12 cellular contexts compared by ENCODE assay signal in the genomic region with DNA sequence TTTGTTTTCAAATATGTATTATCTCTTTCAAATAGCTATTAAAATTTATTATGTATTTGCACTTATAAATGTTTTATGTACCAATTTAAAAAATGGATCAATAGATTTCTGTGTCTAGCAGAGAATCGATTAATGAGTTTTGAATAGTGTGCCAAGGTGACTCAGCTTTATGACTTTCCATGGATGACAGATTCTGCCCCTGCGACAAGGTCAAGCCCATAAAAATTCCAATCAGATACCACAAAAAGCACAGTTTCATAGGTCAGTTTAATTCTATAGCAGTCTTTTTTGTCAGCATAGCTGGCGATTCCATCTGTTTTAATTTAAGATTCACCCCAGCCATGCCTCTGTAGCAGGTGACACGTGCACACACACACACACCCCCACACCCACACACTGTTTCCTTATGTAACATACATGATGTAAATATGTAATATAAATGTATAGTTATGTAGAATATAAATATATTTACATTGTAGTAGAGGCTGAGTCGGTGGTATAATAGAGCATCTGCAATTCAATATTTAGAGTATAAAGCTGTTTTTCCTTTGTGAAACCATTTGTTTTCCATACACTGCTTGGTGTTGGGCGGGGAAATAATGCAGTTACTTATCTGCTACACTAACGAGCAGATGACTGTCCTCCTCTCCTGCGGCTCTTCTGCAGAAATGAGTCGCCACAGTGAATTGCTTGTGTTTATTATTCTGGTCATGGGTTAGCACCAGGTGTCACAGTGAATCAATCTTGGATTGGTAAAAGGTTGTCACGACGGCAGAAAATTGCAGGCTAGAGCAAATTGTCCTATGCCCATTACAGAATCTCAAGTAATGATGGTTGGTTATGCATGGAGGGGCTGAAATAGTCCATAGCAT. TPM values are rescaled to one million over a fixed set of nuclear protein-coding genes. Genes with fewer than 3 reads are reported as not detected.
DNase-seq lines count a peak whose midpoint lies in the region; ATAC-seq and TF ChIP-seq lines count a peak whose summit lies in the region.
"Had no signal": no experiment of that assay in that cellular context is flagged by ENCODE, and none has a peak within 500 bp of the region (broad histone marks: within the 10 kb centered on the region; RNA-seq: fewer than 3 reads in every experiment).

No MANE protein-coding gene starts in this region.

- TF ChIP-seq CTCF in PC-9 (conservative IDR thresholded peaks at IDR 0.05) (no peak), fibroblast of mammary gland (conservative IDR thresholded peaks at IDR 0.05; ENCODE audit: control insufficient read depth, insufficient read depth, low read depth, low read length) (no peak)

- no peak overlapping the region for H2BK120ac ChIP-seq in mesendoderm (ENCODE audit: low read depth, low read length)

- H4K5ac ChIP-seq in mesendoderm (ENCODE audit: low read length) = no peak overlapping the region

- peaks cover 20 to 49% of the 10 kb centered on the region in 2 donors for H3K27me3 Mint-ChIP-seq in T-cell
- peaks cover 31% of the 10 kb centered on the region for H3K27me3 Mint-ChIP-seq in activated T-cell treated with anti-CD3 and anti-CD28 coated beads, Interleukin-2, amount 50 U/mL, for 4 hours (ENCODE audit: low read depth)

- peaks cover 75% of the 10 kb centered on the region for H3K79me2 ChIP-seq in PC-9 (ENCODE audit: low read depth)
- H3K79me2 ChIP-seq in mesendoderm (ENCODE audit: control insufficient read depth, insufficient read depth, low read length) = peaks cover 6% of the 10 kb centered on the region

- no TSS peak for BruUV-seq in PC-9 (replicated peaks; lab: Mats Ljungman, UMichigan)

- no peak overlapping the region for H3K4me3 Mint-ChIP-seq in T-cell
- no peak overlapping the region for H3K4me3 Mint-ChIP-seq in activated T-cell treated with anti-CD3 and anti-CD28 coated beads, Interleukin-2, amount 50 U/mL, for 4 hours

- H2BK5ac ChIP-seq in mesendoderm (ENCODE audit: low read length) = no peak overlapping the region

- no peaks in the 10 kb centered on the region for H4K20me1 ChIP-seq in PC-9 (ENCODE audit: insufficient read depth)

- H3K9me2 ChIP-seq in PC-9 (ENCODE audit: insufficient read depth) = no peaks in the 10 kb centered on the region

- 100% methylated on average over 1 of the region's 11 CpGs for WGBS in mesendoderm (ENCODE audit: extremely low coverage, insufficient coverage, low lambda C conversion rate)

- H3K27me3 ChIP-seq in PC-9 (ENCODE audit: insufficient read depth, low read depth) (no peaks in the 10 kb centered on the region), mesendoderm (ENCODE audit: insufficient read depth, low read length, poor library complexity) (no peaks in the 10 kb centered on the region)
- H3K27me3 ChIP-seq: upper lobe of left lung had no signal

- peak; percentile 65 for DNase-seq in A172 (ENCODE audit: low spot score)
- peak; percentile 66 for DNase-seq in HT-29 (ENCODE audit: low spot score)
- peak in 1 of 2 experiments; percentile 82 for DNase-seq in PC-9
- peak; percentile 57 for DNase-seq in fibroblast of mammary gland (ENCODE audit: low read depth)
- DNase-seq in T-cell = no peak
- DNase-seq in mesendoderm = no peak
- DNase-seq in NCI-H2029 treated with DMSO at 0.1 percent for 48 hours (lab: John Stamatoyannopoulos, UW) = no peak
- no peak for DNase-seq in activated T-cell treated with anti-CD3 and anti-CD28 coated beads, Interleukin-2, amount 50 U/mL, for 4 hours
- DNase-seq: AML-193; H7; stimulated activated CD4-positive, alpha-beta T cell treated with anti-CD3 and anti-CD28 coated beads, Interleukin-2, amount 100 ng/mL, for 48 hours had no signal

- H3K9me3 ChIP-seq in PC-9 (ENCODE audit: insufficient read depth, low read depth) = no peaks in the 10 kb centered on the region
- H3K9me3 ChIP-seq: upper lobe of left lung had no signal

- no peak overlapping the region for H3K18ac ChIP-seq in mesendoderm (ENCODE audit: low read length)

- CTCF ChIA-PET in PC-9 (lab: Charles Lee) (no interaction called here), T-cell (lab: Charles Lee) (no interaction called here)

- no peak overlapping the region for H2BK15ac ChIP-seq in mesendoderm (replicated peaks; ENCODE audit: low read depth)

- no peak overlapping the region for H2AFZ ChIP-seq in PC-9

- H3K4me1 ChIP-seq in PC-9 (replicated peaks; ENCODE audit: insufficient read depth) = peaks cover 91% of the 10 kb centered on the region
- peaks cover 8% of the 10 kb centered on the region for H3K4me1 ChIP-seq in mesendoderm (ENCODE audit: control insufficient read depth, low read depth, low read length)

- peak overlapping the region; percentile 72 for H3K27ac ChIP-seq in PC-9
- no peak overlapping the region for H3K27ac ChIP-seq in mesendoderm (ENCODE audit: low read depth, low read length)
- H3K27ac ChIP-seq: upper lobe of left lung had no signal

- POLR2A ChIA-PET in PC-9 (lab: Charles Lee; ENCODE audit: unreplicated experiment) (interaction anchor here (0.7 kb wide), 1 partner anchor 177 kb away, joined by 4 read pairs; a partner anchor contains a TSS), T-cell (lab: Charles Lee) (no interaction called here)

- H2AK5ac ChIP-seq in mesendoderm (ENCODE audit: low read length) = no peak overlapping the region

- H3K9me3 Mint-ChIP-seq in T-cell = no peaks in the 10 kb centered on the region
- H3K9me3 Mint-ChIP-seq in activated T-cell treated with anti-CD3 and anti-CD28 coated beads, Interleukin-2, amount 50 U/mL, for 4 hours = no peaks in the 10 kb centered on the region

- intact Hi-C loops in PC-9 (cut with micrococcal nuclease; ENCODE audit: unreplicated experiment) = no loop called here

- H3K4me3 ChIP-seq in PC-9 (no peak overlapping the region; the same call in 1 of the 2 replicates), fibroblast of mammary gland (ENCODE audit: control insufficient read depth, low read depth, low read length) (no peak overlapping the region), mesendoderm (ENCODE audit: low read length) (no peak overlapping the region)
- H3K4me3 ChIP-seq: upper lobe of left lung had no signal

- H3K36me3 ChIP-seq in PC-9 (ENCODE audit: low read depth) (no peaks in the 10 kb centered on the region), mesendoderm (ENCODE audit: control insufficient read depth, insufficient read depth, low read length) (no peaks in the 10 kb centered on the region)

- H3F3A ChIP-seq in PC-9 (ENCODE audit: insufficient read depth, low read depth) = peaks cover 59% of the 10 kb centered on the region

- H3K56ac ChIP-seq in mesendoderm (ENCODE audit: low read length) = no peak overlapping the region

- H3K9ac ChIP-seq in mesendoderm (ENCODE audit: low read length) = no peak overlapping the region

- no peaks in the 10 kb centered on the region for H3K36me3 Mint-ChIP-seq in T-cell
- no peaks in the 10 kb centered on the region for H3K36me3 Mint-ChIP-seq in activated T-cell treated with anti-CD3 and anti-CD28 coated beads, Interleukin-2, amount 50 U/mL, for 4 hours (ENCODE audit: insufficient read depth)

- no peak overlapping the region for H4K8ac ChIP-seq in mesendoderm (ENCODE audit: low read depth, low read length)

- H3K4me2 ChIP-seq in PC-9 = peak overlapping the region; percentile 77
- H3K4me2 ChIP-seq in mesendoderm (ENCODE audit: low read length) = no peak overlapping the region

- peaks cover 3 to 10% (median 9%) of the 10 kb centered on the region in 3 donors for H3K4me1 Mint-ChIP-seq in T-cell
- peaks cover 4% of the 10 kb centered on the region for H3K4me1 Mint-ChIP-seq in activated T-cell treated with anti-CD3 and anti-CD28 coated beads, Interleukin-2, amount 50 U/mL, for 4 hours (ENCODE audit: low read depth)

- H3K27ac Mint-ChIP-seq in T-cell = no peak overlapping the region

- ATAC-seq in T-cell (replicated peaks in 1 of 4) = no peak
- ATAC-seq in activated T-cell treated with anti-CD3 and anti-CD28 coated beads, Interleukin-2, amount 50 U/mL, for 4 hours = no peak

- H3K79me1 ChIP-seq in mesendoderm (ENCODE audit: low read length) = peaks cover 26% of the 10 kb centered on the region

- H3K4ac ChIP-seq in mesendoderm (ENCODE audit: low read depth, low read length) = no peak overlapping the region

- H3K23ac ChIP-seq in mesendoderm (ENCODE audit: low read length) = no peak overlapping the region

RNA-seq across cellular contexts. Expression of a gene that starts 29.1 kb away (rescaled TPM):
- 19.6 and 27.9 TPM in 2 replicates for total RNA-seq in A172 (2014; rRNA removed; shearing (Covaris generic))
- 1.7 and 1.9 TPM in 2 replicates for total RNA-seq in HT-29 (2014; rRNA removed; shearing (Covaris generic))
- total RNA-seq in PC-9 (2021) (48.6 and 51.0 TPM in 2 replicates), T-cell (1 to 10 TPM in 4 of 5 donors, under 1 TPM in 1; 0.60 to 2.0 (median 1.5) TPM)
- 61.9 TPM for polyA plus RNA-seq in mesendoderm (2013, experiment 1 of 2)
- polyA plus RNA-seq in mesendoderm (2013, experiment 2 of 2) = 62.7 TPM
- total RNA-seq in activated T-cell treated with anti-CD3 and anti-CD28 coated beads, Interleukin-2, amount 50 U/mL, for 4 hours = 1 to 10 TPM in 2 of 3 donors, under 1 TPM in 1; 0.40 to 1.8 (median 1.2) TPM

Comparison
In these comparisons a context has a peak if more than half of its experiments do, and no peak if none do; other contexts are left out.
1. DNase-seq: peak in A172 (single experiment), HT-29 (single experiment) and fibroblast of mammary gland (single experiment); none in T-cell (0 of 34), mesendoderm (single experiment), NCI-H2029 treated with DMSO at 0.1 percent for 48 hours (single experiment) and activated T-cell treated with anti-CD3 and anti-CD28 coated beads, Interleukin-2, amount 50 U/mL, for 4 hours (single experiment).